ENCODE assay signal across 21 cellular contexts in genomic region chr2:54967759-54968365, GRCh38.
A peak's percentile ranks its signal among the peaks of the same experiment; 100 is the strongest.
DNase-seq lines count a peak whose midpoint lies in the region; ATAC-seq and TF ChIP-seq lines count a peak whose summit lies in the region.
"Had no signal": no experiment of that assay in that cellular context is flagged by ENCODE, and none has a peak within 500 bp of the region (broad histone marks: within the 10 kb centered on the region; RNA-seq: fewer than 3 reads in every experiment).

No MANE protein-coding gene starts in this region.

- H3K9me3 Mint-ChIP-seq in activated CD8-positive, alpha-beta T cell treated with anti-CD3 and anti-CD28 coated beads, Interleukin-2, amount 10 ng/mL, durations not matched to agents 7 days and 5 days (ENCODE audit: insufficient read depth): no peaks in the 10 kb centered on the region
- H3K9me3 Mint-ChIP-seq in activated CD8-positive, alpha-beta T cell treated with anti-CD3 and anti-CD28 coated beads for 36 hours: no peaks in the 10 kb centered on the region
- H3K9me3 Mint-ChIP-seq in brain: no peaks in the 10 kb centered on the region
- no peaks in the 10 kb centered on the region for H3K9me3 Mint-ChIP-seq in stimulated activated effector memory CD8-positive, alpha-beta T cell treated with anti-CD3 and anti-CD28 coated beads, Interleukin-12 subunit alpha, Interleukin-12 subunit beta, amount 100 ng/mL, for 72 hours

- no peak for DNase-seq in activated CD8-positive, alpha-beta T cell treated with anti-CD3 and anti-CD28 coated beads, Interleukin-2, amount 10 ng/mL, durations not matched to agents 7 days and 5 days
- no peak for DNase-seq in activated CD8-positive, alpha-beta T cell treated with anti-CD3 and anti-CD28 coated beads for 36 hours
- DNase-seq in left lobe of liver (ENCODE audit: low spot score) (no peak), NCI-H2196 (lab: John Stamatoyannopoulos, UW; ENCODE audit: unreplicated experiment) (no peak), glomerular visceral epithelial cell (ENCODE audit: extremely low spot score) (no peak)
- no peak for DNase-seq in stimulated activated effector memory CD8-positive, alpha-beta T cell treated with anti-CD3 and anti-CD28 coated beads, Interleukin-12 subunit alpha, Interleukin-12 subunit beta, amount 100 ng/mL, for 72 hours (ENCODE audit: low spot score in 2 of 2)
- DNase-seq: activated CD4-positive, CD25-positive, alpha-beta regulatory T cell; activated naive CD4-positive, alpha-beta T cell; activated T-cell treated with anti-CD3 and anti-CD28 coated beads, Interleukin-2, amount 50 U/mL, for 24 hours; Calu3; effector memory CD4-positive, alpha-beta T cell; KG1; mucosa of descending colon; NCI-H1694 treated with DMSO at 0.1 percent for 48 hours; NCI-H2227 treated with DMSO at 0.1 percent for 48 hours; NCI-H82; SHP77 treated with DMSO at 0.1 percent for 48 hours; stimulated activated CD4-positive, alpha-beta T cell treated with anti-CD3 and anti-CD28 coated beads, Interleukin-15, amount 100 ng/mL, for 24 hours had no signal

- CTCF ChIA-PET in activated CD8-positive, alpha-beta T cell treated with anti-CD3 and anti-CD28 coated beads, Interleukin-2, amount 10 ng/mL, durations not matched to agents 7 days and 5 days (lab: Charles Lee): interaction anchor here (0.5 kb wide), 1 partner anchor 11 kb away, joined by 3 read pairs; no protein-coding TSS in a partner anchor
- CTCF ChIA-PET in activated CD8-positive, alpha-beta T cell treated with anti-CD3 and anti-CD28 coated beads for 36 hours (lab: Charles Lee): interaction anchor here (0.7 to 1.1 kb wide), 2 partner anchors 12 to 208 kb away, joined by 3 to 4 read pairs; no protein-coding TSS in a partner anchor

- H3K27me3 Mint-ChIP-seq in activated CD8-positive, alpha-beta T cell treated with anti-CD3 and anti-CD28 coated beads, Interleukin-2, amount 10 ng/mL, durations not matched to agents 7 days and 5 days (ENCODE audit: low read depth): no peaks in the 10 kb centered on the region
- H3K27me3 Mint-ChIP-seq in activated CD8-positive, alpha-beta T cell treated with anti-CD3 and anti-CD28 coated beads for 36 hours: no peaks in the 10 kb centered on the region
- H3K27me3 Mint-ChIP-seq in brain: no peaks in the 10 kb centered on the region
- H3K27me3 Mint-ChIP-seq: activated T-cell treated with anti-CD3 and anti-CD28 coated beads, Interleukin-2, amount 50 U/mL, for 24 hours; B cell had no signal

- H3K4me3 Mint-ChIP-seq in activated CD8-positive, alpha-beta T cell treated with anti-CD3 and anti-CD28 coated beads, Interleukin-2, amount 10 ng/mL, durations not matched to agents 7 days and 5 days: no peak overlapping the region
- no peak overlapping the region for H3K4me3 Mint-ChIP-seq in activated CD8-positive, alpha-beta T cell treated with anti-CD3 and anti-CD28 coated beads for 36 hours
- H3K4me3 Mint-ChIP-seq in brain: no peak overlapping the region
- no peak overlapping the region for H3K4me3 Mint-ChIP-seq in stimulated activated effector memory CD8-positive, alpha-beta T cell treated with anti-CD3 and anti-CD28 coated beads, Interleukin-12 subunit alpha, Interleukin-12 subunit beta, amount 100 ng/mL, for 72 hours
- H3K4me3 Mint-ChIP-seq: activated T-cell treated with anti-CD3 and anti-CD28 coated beads, Interleukin-2, amount 50 U/mL, for 24 hours; B cell had no signal

- peaks cover 17% of the 10 kb centered on the region for H3K4me1 Mint-ChIP-seq in activated CD8-positive, alpha-beta T cell treated with anti-CD3 and anti-CD28 coated beads, Interleukin-2, amount 10 ng/mL, durations not matched to agents 7 days and 5 days (ENCODE audit: low read depth)
- H3K4me1 Mint-ChIP-seq in activated CD8-positive, alpha-beta T cell treated with anti-CD3 and anti-CD28 coated beads for 36 hours (ENCODE audit: low read depth): peaks cover 32% of the 10 kb centered on the region
- peaks cover 68% of the 10 kb centered on the region for H3K4me1 Mint-ChIP-seq in brain
- H3K4me1 Mint-ChIP-seq in stimulated activated effector memory CD8-positive, alpha-beta T cell treated with anti-CD3 and anti-CD28 coated beads, Interleukin-12 subunit alpha, Interleukin-12 subunit beta, amount 100 ng/mL, for 72 hours: peaks cover 15% of the 10 kb centered on the region

- H3K27ac Mint-ChIP-seq in activated CD8-positive, alpha-beta T cell treated with anti-CD3 and anti-CD28 coated beads, Interleukin-2, amount 10 ng/mL, durations not matched to agents 7 days and 5 days: peak overlapping the region; percentile 26
- no peak overlapping the region for H3K27ac Mint-ChIP-seq in activated CD8-positive, alpha-beta T cell treated with anti-CD3 and anti-CD28 coated beads for 36 hours
- peak overlapping the region; percentile 27 to 91 (median 48) for H3K27ac Mint-ChIP-seq in brain
- H3K27ac Mint-ChIP-seq in stimulated activated effector memory CD8-positive, alpha-beta T cell treated with anti-CD3 and anti-CD28 coated beads, Interleukin-12 subunit alpha, Interleukin-12 subunit beta, amount 100 ng/mL, for 72 hours: peak overlapping the region; percentile 37
- H3K27ac Mint-ChIP-seq: activated T-cell treated with anti-CD3 and anti-CD28 coated beads, Interleukin-2, amount 50 U/mL, for 24 hours; B cell had no signal

- intact Hi-C loops in activated CD8-positive, alpha-beta T cell treated with anti-CD3 and anti-CD28 coated beads for 36 hours (cut with micrococcal nuclease): no loop called here

- TF ChIP-seq CTCF in activated CD8-positive, alpha-beta T cell treated with anti-CD3 and anti-CD28 coated beads for 36 hours (IDR thresholded peaks at IDR 0.05): no peak
- TF ChIP-seq CTCF in brain (conservative IDR thresholded peaks at IDR 0.05): no peak

- ATAC-seq in activated CD8-positive, alpha-beta T cell treated with anti-CD3 and anti-CD28 coated beads, Interleukin-2, amount 10 ng/mL, durations not matched to agents 7 days and 5 days: no peak
- ATAC-seq in activated CD8-positive, alpha-beta T cell treated with anti-CD3 and anti-CD28 coated beads for 36 hours: no peak
- ATAC-seq in left lobe of liver (peak; percentile 20), HG03039 (IDR thresholded peaks at IDR 0.05; ENCODE audit: unreplicated experiment) (no peak)
- no peak for ATAC-seq in stimulated activated effector memory CD8-positive, alpha-beta T cell treated with anti-CD3 and anti-CD28 coated beads, Interleukin-12 subunit alpha, Interleukin-12 subunit beta, amount 100 ng/mL, for 72 hours
- ATAC-seq: mucosa of descending colon had no signal

- POLR2A ChIA-PET in activated CD8-positive, alpha-beta T cell treated with anti-CD3 and anti-CD28 coated beads, Interleukin-2, amount 10 ng/mL, durations not matched to agents 7 days and 5 days (lab: Charles Lee): no interaction called here
- POLR2A ChIA-PET in activated CD8-positive, alpha-beta T cell treated with anti-CD3 and anti-CD28 coated beads for 36 hours (lab: Charles Lee): no interaction called here

- peaks cover 6% of the 10 kb centered on the region for H3K36me3 Mint-ChIP-seq in activated CD8-positive, alpha-beta T cell treated with anti-CD3 and anti-CD28 coated beads, Interleukin-2, amount 10 ng/mL, durations not matched to agents 7 days and 5 days (ENCODE audit: low read depth)
- peaks cover 13% of the 10 kb centered on the region for H3K36me3 Mint-ChIP-seq in activated CD8-positive, alpha-beta T cell treated with anti-CD3 and anti-CD28 coated beads for 36 hours (ENCODE audit: low read depth)
- peaks cover 48% of the 10 kb centered on the region for H3K36me3 Mint-ChIP-seq in brain
- peaks cover 16% of the 10 kb centered on the region for H3K36me3 Mint-ChIP-seq in stimulated activated effector memory CD8-positive, alpha-beta T cell treated with anti-CD3 and anti-CD28 coated beads, Interleukin-12 subunit alpha, Interleukin-12 subunit beta, amount 100 ng/mL, for 72 hours
